ENCODE assay signal across 18 cellular contexts in genomic region chrX:118261136-118261535, GRCh38.
DNase-seq lines count a peak whose midpoint lies in the region; ATAC-seq and TF ChIP-seq lines count a peak whose summit lies in the region.
"Had no signal": no experiment of that assay in that cellular context is flagged by ENCODE, and none has a peak within 500 bp of the region (broad histone marks: within the 10 kb centered on the region; RNA-seq: fewer than 3 reads in every experiment).

No MANE protein-coding gene starts in this region.

- H3K9ac ChIP-seq in colonic mucosa (ENCODE audit: low read depth in 2 of 2, low read length in 2 of 2): no peak overlapping the region
- H3K9ac ChIP-seq: GM23248 had no signal

- H3K27ac ChIP-seq in effector memory CD4-positive, alpha-beta T cell (ENCODE audit: insufficient read depth, low read length, poor library complexity, severe bottlenecking): no peak overlapping the region
- H3K27ac ChIP-seq in dorsolateral prefrontal cortex (no peak overlapping the region), colonic mucosa (no peak overlapping the region)
- H3K27ac ChIP-seq: GM23248, SK-N-MC had no signal

- no peaks in the 10 kb centered on the region for H3K36me3 ChIP-seq in effector memory CD4-positive, alpha-beta T cell (ENCODE audit: control insufficient read depth, insufficient read depth, low read length)
- H3K36me3 ChIP-seq in colonic mucosa: no peaks in the 10 kb centered on the region

- intact Hi-C loops in dorsolateral prefrontal cortex (cut with DNase I): no loop called here
- intact Hi-C loops in colonic mucosa (cut with DNase I): no loop called here

- TF ChIP-seq CTCF in dorsolateral prefrontal cortex (IDR thresholded peaks at IDR 0.05 in 54 of 56, conservative IDR thresholded peaks at IDR 0.05 in 2 of 56; ENCODE audit: low read depth in 1 of 56, partially characterized antibody in 56 of 56): no peak
- no peak for TF ChIP-seq CTCF in colonic mucosa (IDR thresholded peaks at IDR 0.05)

- H3K9me3 ChIP-seq in effector memory CD4-positive, alpha-beta T cell (ENCODE audit: control insufficient read depth, low read length): no peaks in the 10 kb centered on the region
- no peaks in the 10 kb centered on the region for H3K9me3 ChIP-seq in colonic mucosa

- DNase-seq in NCI-H510A treated with DMSO at 0.1 percent for 48 hours (lab: John Stamatoyannopoulos, UW): peak; percentile 4
- no peak for DNase-seq in NCI-H510A (lab: John Stamatoyannopoulos, UW)
- peak; percentile 92 for DNase-seq in NCI-H524 treated with DMSO at 0.1 percent for 48 hours (lab: John Stamatoyannopoulos, UW)
- DNase-seq in cerebellar cortex (ENCODE audit: low spot score): peak; percentile 48
- no peak for DNase-seq in effector memory CD4-positive, alpha-beta T cell
- DNase-seq in dorsolateral prefrontal cortex: no peak
- DNase-seq in colonic mucosa: no peak
- DNase-seq: 8988T, GM23248, MM.1S, NCI-H1105, NCI-H1694 treated with DMSO at 0.1 percent for 48 hours, NCI-H2107 had no signal

- no peaks in the 10 kb centered on the region for H3K27me3 ChIP-seq in effector memory CD4-positive, alpha-beta T cell (replicated peaks; ENCODE audit: control insufficient read depth, insufficient read depth, low read length, poor library complexity, severe bottlenecking)
- H3K27me3 ChIP-seq in dorsolateral prefrontal cortex (peaks cover 0 to 96% (median 56%) of the 10 kb centered on the region in 45 donors), colonic mucosa (no peaks in the 10 kb centered on the region)

- no peak overlapping the region for H3K4me3 ChIP-seq in effector memory CD4-positive, alpha-beta T cell (ENCODE audit: insufficient read depth, low read depth, low read length, poor library complexity, severe bottlenecking)
- no peak overlapping the region for H3K4me3 ChIP-seq in dorsolateral prefrontal cortex
- no peak overlapping the region for H3K4me3 ChIP-seq in colonic mucosa
- H3K4me3 ChIP-seq: GM12878, GM23248, SK-N-MC had no signal

- no peak for ATAC-seq in GM19397 (IDR thresholded peaks at IDR 0.05; ENCODE audit: unreplicated experiment)
- ATAC-seq: GM12878, HCT116, Panc1 had no signal

- no peaks in the 10 kb centered on the region for H3K4me1 ChIP-seq in effector memory CD4-positive, alpha-beta T cell (ENCODE audit: control insufficient read depth, insufficient read depth, low read length, poor library complexity, severe bottlenecking)
- H3K4me1 ChIP-seq in colonic mucosa: no peaks in the 10 kb centered on the region

Comparison
In these comparisons a context has a peak if more than half of its experiments do, and no peak if none do; other contexts are left out.
1. DNase-seq: peak in NCI-H510A treated with DMSO at 0.1 percent for 48 hours (single experiment), NCI-H524 treated with DMSO at 0.1 percent for 48 hours (single experiment) and cerebellar cortex (single experiment); none in NCI-H510A (single experiment), effector memory CD4-positive, alpha-beta T cell (0 of 3), dorsolateral prefrontal cortex (0 of 10) and colonic mucosa (single experiment).